ENCODE assay signal across 10 cellular contexts in the genomic region with DNA sequence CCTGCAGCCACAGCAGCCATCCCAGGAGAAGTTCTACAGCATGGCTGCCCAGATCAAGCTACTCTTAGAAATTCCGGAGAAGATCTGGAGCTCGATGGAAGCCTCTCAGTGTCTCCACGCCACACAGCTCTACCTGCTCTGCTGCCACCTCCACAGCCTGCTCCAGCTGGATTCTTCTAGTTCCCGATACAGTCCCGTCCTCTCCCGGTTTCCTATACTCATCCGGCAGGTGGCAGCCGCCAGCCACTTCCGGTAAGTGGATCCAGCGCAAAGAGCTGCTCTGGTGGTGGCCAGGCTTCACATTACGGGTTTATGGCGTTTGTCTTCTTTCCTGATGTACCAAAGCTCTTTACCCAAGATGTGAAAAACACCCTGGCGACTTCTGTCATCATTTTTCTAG. TPM values are rescaled to one million over a fixed set of nuclear protein-coding genes. Genes with fewer than 3 reads are reported as not detected.
DNase-seq lines count a peak whose midpoint lies in the region; ATAC-seq, FAIRE-seq and TF ChIP-seq lines count a peak whose summit lies in the region.
"Had no signal": no experiment of that assay in that cellular context is flagged by ENCODE, and none has a peak within 500 bp of the region (broad histone marks: within the 10 kb centered on the region; RNA-seq: fewer than 3 reads in every experiment).

No MANE protein-coding gene starts in this region.

- no peak overlapping the region for H3K9ac ChIP-seq in HepG2 (ENCODE audit: insufficient read depth, low read depth, low read length)

- H3K79me2 ChIP-seq in HepG2 (ENCODE audit: insufficient read depth, low read length): peaks cover 32% of the 10 kb centered on the region

- H3K36me3 Mint-ChIP-seq in brain: peaks cover 63% of the 10 kb centered on the region

- no peak for TF ChIP-seq POLR2A in HepG2 (IDR thresholded peaks at IDR 0.05; ENCODE audit: insufficient read depth in 1 of 2, low read depth in 2 of 2, low read length in 2 of 2)
- TF ChIP-seq POLR2A in esophagus muscularis mucosa (IDR thresholded peaks at IDR 0.05; ENCODE audit: low read depth): no peak

- TF ChIP-seq CTCF in AG04449 (IDR thresholded peaks at IDR 0.05; ENCODE audit: insufficient read depth, low read length, missing control alignments) (peak; percentile 20), LNCaP clone FGC (IDR thresholded peaks at IDR 0.05; ENCODE audit: control insufficient read depth, extremely low read depth, insufficient read depth) (peak; percentile 78), brain (conservative IDR thresholded peaks at IDR 0.05) (peak in 1 of 2 experiments; percentile 26), HepG2 (CRISPR knock-in tag; IDR thresholded peaks at IDR 0.05) (no peak), esophagus muscularis mucosa (IDR thresholded peaks at IDR 0.05) (peak in 1 of 3 experiments; percentile 45)

- no peak for FAIRE-seq in HepG2 (lab: Jason Lieb, UNC)

- no peak for TF ChIP-seq RAD21 in HepG2 (CRISPR knock-in tag; IDR thresholded peaks at IDR 0.05)

- no peaks in the 10 kb centered on the region for H3K9me3 ChIP-seq in HepG2 (ENCODE audit: low read length)
- no peaks in the 10 kb centered on the region for H3K9me3 ChIP-seq in esophagus muscularis mucosa

- POLR2A ChIA-PET in AG04449 (lab: Yijun Ruan, JAX) (no interaction called here), HepG2 (lab: Yijun Ruan, JAX) (no interaction called here)

- H3K27me3 Mint-ChIP-seq in brain: peaks cover 10% of the 10 kb centered on the region
- H3K27me3 Mint-ChIP-seq: activated CD4-positive, alpha-beta memory T cell treated with anti-CD3 and anti-CD28 coated beads, Interleukin-2, amount 10 ng/mL, durations not matched to agents 7 days and 5 days had no signal

- no peak overlapping the region for H3K4me2 ChIP-seq in HepG2 (ENCODE audit: low read depth, low read length)

- in situ Hi-C loops in HepG2 (cut with HindIII; ENCODE audit: extremely low pct_ligation_motif_present, low pct_unique_long_range_greater_than_20kb): loop anchor here (10.0 kb wide), 1 partner anchor 622 kb away; no protein-coding TSS in a partner anchor

- H3K27ac ChIP-seq in HepG2 (ENCODE audit: extremely low read length, insufficient read depth, low read length): no peak overlapping the region
- no peak overlapping the region for H3K27ac ChIP-seq in esophagus muscularis mucosa (replicated peaks in 1 of 4)
- H3K27ac ChIP-seq: HL-60 had no signal

- TF ChIP-seq EP300 in HepG2 (IDR thresholded peaks at IDR 0.05; ENCODE audit: low read depth in 2 of 2, low read length in 2 of 2): no peak
- TF ChIP-seq EP300 in HepG2 (CRISPR knock-in tag; IDR thresholded peaks at IDR 0.05; ENCODE audit: borderline replicate concordance): no peak
- no peak for TF ChIP-seq EP300 in esophagus muscularis mucosa (IDR thresholded peaks at IDR 0.05)

- no peak overlapping the region for H2AFZ ChIP-seq in HepG2 (ENCODE audit: low read length)

- no peak overlapping the region for H3K4me3 ChIP-seq in AG04449 (ENCODE audit: low read depth, low read length)
- H3K4me3 ChIP-seq in LNCaP clone FGC (ENCODE audit: low read depth, low read length): no peak overlapping the region
- no peak overlapping the region for H3K4me3 ChIP-seq in HepG2 (replicated peaks in 1 of 3; ENCODE audit: insufficient read depth in 1 of 3, low read depth in 2 of 3, low read length in 3 of 3)
- no peak overlapping the region for H3K4me3 ChIP-seq in esophagus muscularis mucosa

- peaks cover 38% of the 10 kb centered on the region for H3K4me1 Mint-ChIP-seq in brain

- H3K4me3 Mint-ChIP-seq in brain: peak overlapping the region in 4 of 5 experiments; percentile 35 to 74 (median 62)
- H3K4me3 Mint-ChIP-seq: activated CD4-positive, alpha-beta memory T cell treated with anti-CD3 and anti-CD28 coated beads, Interleukin-2, amount 10 ng/mL, durations not matched to agents 7 days and 5 days had no signal

- H3K9me3 Mint-ChIP-seq in brain: no peaks in the 10 kb centered on the region
- H3K9me3 Mint-ChIP-seq: activated CD4-positive, alpha-beta memory T cell treated with anti-CD3 and anti-CD28 coated beads, Interleukin-2, amount 10 ng/mL, durations not matched to agents 7 days and 5 days had no signal

- intact Hi-C loops in HepG2 (cut with micrococcal nuclease; ENCODE audit: unreplicated experiment) (no loop called here), esophagus muscularis mucosa (cut with DNase I) (no loop called here)

- peaks cover 2% of the 10 kb centered on the region; the same call in 1 of the 2 replicates for H4K20me1 ChIP-seq in HepG2 (ENCODE audit: insufficient read depth, low read length)

- peaks cover 30 to 54% of the 10 kb centered on the region in 2 experiments for H3K36me3 ChIP-seq in HepG2 (replicated peaks in 1 of 2; ENCODE audit: control insufficient read depth in 1 of 2, insufficient read depth in 2 of 2, low read length in 2 of 2)
- H3K36me3 ChIP-seq in esophagus muscularis mucosa: peaks cover 45 to 57% (median 53%) of the 10 kb centered on the region in 4 donors

- 89% methylated on average over 13 of the region's 13 CpGs for WGBS in HepG2 (ENCODE audit: low lambda C conversion rate)
- WGBS in esophagus muscularis mucosa: 76% methylated on average over 13 of the region's 13 CpGs

- H3K4me1 ChIP-seq in HepG2 (ENCODE audit: insufficient read depth, low read length) (peaks cover 52% of the 10 kb centered on the region), esophagus muscularis mucosa (peaks cover 18 to 49% (median 32%) of the 10 kb centered on the region in 4 donors)

- DNase-seq in AG04449 (ENCODE audit: low read depth, low spot score) (no peak), LNCaP clone FGC (ENCODE audit: low read depth) (peak; percentile 78), HepG2 (ENCODE audit: low spot score) (no peak), esophagus muscularis mucosa (ENCODE audit: extremely low spot score) (no peak), epidermal melanocyte (ENCODE audit: insufficient read length, low spot score) (no peak)
- no peak for DNase-seq in stimulated activated naive CD4-positive, alpha-beta T cell (lab: John Stamatoyannopoulos, UW)
- DNase-seq: activated CD4-positive, alpha-beta memory T cell treated with anti-CD3 and anti-CD28 coated beads, Interleukin-2, amount 10 ng/mL, durations not matched to agents 7 days and 5 days had no signal

- ATAC-seq in HepG2 (no peak), HG03442 (IDR thresholded peaks at IDR 0.05; ENCODE audit: unreplicated experiment) (no peak)

- H3K27ac Mint-ChIP-seq in brain: peak overlapping the region in 3 of 5 experiments; percentile 51 to 67 (median 58)
- H3K27ac Mint-ChIP-seq: activated CD4-positive, alpha-beta memory T cell treated with anti-CD3 and anti-CD28 coated beads, Interleukin-2, amount 10 ng/mL, durations not matched to agents 7 days and 5 days had no signal

- no peaks in the 10 kb centered on the region; a peak in 1 of 5 replicates for H3K27me3 ChIP-seq in HepG2 (ENCODE audit: control insufficient read depth in 1 of 2, insufficient read depth in 2 of 2, low read length in 2 of 2)
- no peaks in the 10 kb centered on the region for H3K27me3 ChIP-seq in esophagus muscularis mucosa

- CTCF ChIA-PET in AG04449 (lab: Yijun Ruan, JAX): interaction anchor here (0.8 to 13.0 kb wide), 16 partner anchors 9 to 637 kb away, joined by 3 to 155 read pairs (median 6); a partner anchor contains a TSS
- CTCF ChIA-PET in HepG2 (lab: Yijun Ruan, JAX; ENCODE audit: low intra/inter-chr PET ratio, low total read pairs): no interaction called here

- BruUV-seq in HepG2 (replicated peaks; lab: Mats Ljungman, UMichigan): no TSS peak

RNA-seq across cellular contexts. Expression of a gene that starts 3.6 kb away (rescaled TPM):
- polyA plus RNA-seq in brain (ENCODE audit: insufficient read depth, low read depth, low replicate concordance) (99.7 TPM), HepG2 (2011; rRNA removed) (39.7 and 42.4 TPM in 2 replicates)
- total RNA-seq in HepG2 (2016; rRNA removed; fragmentation: Illumina TruSeq; extraction: Trizol) (30.4 and 36.6 TPM in 2 replicates), esophagus muscularis mucosa (10 to 100 TPM; 19.1 to 36.5 (median 27.3) TPM)
- total RNA-seq in HepG2 (2016; cell fraction: cytosol; rRNA removed; fragmentation: Illumina TruSeq; extraction: Trizol; ENCODE audit: low read depth): 31.1 and 36.5 TPM in 2 replicates
- 27.8 and 35.5 TPM in 2 replicates for total RNA-seq in HepG2 (2016; cell fraction: insoluble cytoplasmic fraction; rRNA removed; fragmentation: Illumina TruSeq; extraction: Trizol)
- total RNA-seq in HepG2 (2016; cell fraction: membrane; rRNA removed; fragmentation: Illumina TruSeq; extraction: Trizol): 23.1 and 24.1 TPM in 2 replicates
- 30.5 and 33.6 TPM in 2 replicates for total RNA-seq in HepG2 (2016; cell fraction: nucleus; rRNA removed; fragmentation: Illumina TruSeq; extraction: Trizol)
- polyA plus RNA-seq in HepG2 (2011; cell fraction: cytosol; rRNA removed): 17.6 and 17.9 TPM in 2 replicates
- 109 and 125 TPM in 2 replicates for polyA plus RNA-seq in HepG2 (2011; cell fraction: nucleus; rRNA removed)
- polyA plus RNA-seq in HepG2 (2012): 39.9 and 40.8 TPM in 2 replicates
- 7.6 and 9.4 TPM in 2 replicates for polyA plus RNA-seq in HepG2 (2016; cell fraction: cytosol; fragmentation: Illumina TruSeq; extraction: Trizol; ENCODE audit: low read depth)
- polyA plus RNA-seq in HepG2 (2016; cell fraction: insoluble cytoplasmic fraction; fragmentation: Illumina TruSeq; extraction: Trizol; ENCODE audit: low read depth): 29.1 and 39.8 TPM in 2 replicates
- 12.3 and 15.1 TPM in 2 replicates for polyA plus RNA-seq in HepG2 (2016; cell fraction: membrane; fragmentation: Illumina TruSeq; extraction: Trizol; ENCODE audit: low read depth)
- polyA plus RNA-seq in HepG2 (2016; cell fraction: nucleus; fragmentation: Illumina TruSeq; extraction: Trizol; ENCODE audit: insufficient read depth, low read depth): 67.3 and 73.0 TPM in 2 replicates
- 29.1 and 63.0 TPM in 2 replicates for polyA minus RNA-seq in HepG2 (2011; rRNA and poly(A)+ RNA removed; ENCODE audit: low replicate concordance)
- 21.6 and 22.3 TPM in 2 replicates for polyA minus RNA-seq in HepG2 (2011; cell fraction: cytosol; rRNA and poly(A)+ RNA removed)
- 95.8 and 106 TPM in 2 replicates for polyA minus RNA-seq in HepG2 (2011; cell fraction: nucleus; rRNA and poly(A)+ RNA removed)

RNA-seq across cellular contexts. Expression of a gene that starts 31.7 kb away (rescaled TPM):
- 7.7 TPM for polyA plus RNA-seq in brain (ENCODE audit: insufficient read depth, low read depth, low replicate concordance)
- total RNA-seq in HepG2 (2016; rRNA removed; fragmentation: Illumina TruSeq; extraction: Trizol): not detected in 2 replicates
- not detected in 2 replicates for total RNA-seq in HepG2 (2016; cell fraction: cytosol; rRNA removed; fragmentation: Illumina TruSeq; extraction: Trizol; ENCODE audit: low read depth)
- 0.04 TPM in 1 of 2 replicates, not detected in the other for total RNA-seq in HepG2 (2016; cell fraction: insoluble cytoplasmic fraction; rRNA removed; fragmentation: Illumina TruSeq; extraction: Trizol)
- 0.03 TPM in 1 of 2 replicates, not detected in the other for total RNA-seq in HepG2 (2016; cell fraction: membrane; rRNA removed; fragmentation: Illumina TruSeq; extraction: Trizol)
- total RNA-seq in HepG2 (2016; cell fraction: nucleus; rRNA removed; fragmentation: Illumina TruSeq; extraction: Trizol): not detected in 2 replicates
- polyA plus RNA-seq in HepG2 (2011; rRNA removed): 0.01 and 0.04 TPM in 2 replicates
- 0.05 TPM in 2 replicates for polyA plus RNA-seq in HepG2 (2011; cell fraction: cytosol; rRNA removed)
- 0.03 TPM in 2 replicates for polyA plus RNA-seq in HepG2 (2011; cell fraction: nucleus; rRNA removed)
- 0.03 and 0.21 TPM in 2 replicates for polyA plus RNA-seq in HepG2 (2012)
- 0.02 TPM in 1 of 2 replicates, not detected in the other for polyA plus RNA-seq in HepG2 (2016; cell fraction: cytosol; fragmentation: Illumina TruSeq; extraction: Trizol; ENCODE audit: low read depth)
- not detected in 2 replicates for polyA plus RNA-seq in HepG2 (2016; cell fraction: insoluble cytoplasmic fraction; fragmentation: Illumina TruSeq; extraction: Trizol; ENCODE audit: low read depth)
- polyA plus RNA-seq in HepG2 (2016; cell fraction: membrane; fragmentation: Illumina TruSeq; extraction: Trizol; ENCODE audit: low read depth): 0.02 TPM in 1 of 2 replicates, not detected in the other
- polyA plus RNA-seq in HepG2 (2016; cell fraction: nucleus; fragmentation: Illumina TruSeq; extraction: Trizol; ENCODE audit: insufficient read depth, low read depth): not detected in 2 replicates
- polyA minus RNA-seq in HepG2 (2011; rRNA and poly(A)+ RNA removed; ENCODE audit: low replicate concordance): 0.07 and 0.14 TPM in 2 replicates
- not detected in 2 replicates for polyA minus RNA-seq in HepG2 (2011; cell fraction: cytosol; rRNA and poly(A)+ RNA removed)
- polyA minus RNA-seq in HepG2 (2011; cell fraction: nucleus; rRNA and poly(A)+ RNA removed): under 0.01 and 0.12 TPM in 2 replicates
- total RNA-seq in esophagus muscularis mucosa: 1 to 10 TPM in 3 of 4 donors, under 1 TPM in 1; 0.42 to 2.0 (median 1.7) TPM
